ENCODE assay signal across 8 cellular contexts in genomic region chr12:106357549-106358409, GRCh38. TPM values are rescaled to one million over a fixed set of nuclear protein-coding genes. Genes with fewer than 3 reads are reported as not detected.
DNase-seq lines count a peak whose midpoint lies in the region; ATAC-seq and TF ChIP-seq lines count a peak whose summit lies in the region.

Gene POLR3B, plus strand, starts transcription at chr12:106357748. Its CDS starts 132 bp downstream, at chr12:106357880.

- intact Hi-C loops in colonic mucosa (cut with DNase I), result loop anchor here (5.0 kb wide), 1 partner anchor 130 kb away; no protein-coding TSS in a partner anchor

- CTCF ChIA-PET in BJ (lab: Yijun Ruan, JAX), result interaction anchor here (0.6 to 3.4 kb wide), 25 partner anchors 9 to 1991 kb away, joined by 3 to 17 read pairs (median 5); no protein-coding TSS in a partner anchor

- H3K36me3 ChIP-seq in BJ (ENCODE audit: control insufficient read depth, insufficient read depth, low read length), result no peaks in the 10 kb centered on the region
- no peaks in the 10 kb centered on the region for H3K36me3 ChIP-seq in colonic mucosa

- POLR2A ChIA-PET in BJ (lab: Charles Lee), result interaction anchor here (0.6 kb wide), 2 partner anchors 51 to 53 kb away, joined by 4 to 5 read pairs; no protein-coding TSS in a partner anchor

- TF ChIP-seq CTCF in BJ (IDR thresholded peaks at IDR 0.05; ENCODE audit: insufficient read depth, low read depth, low read length), result peak; percentile 94
- TF ChIP-seq CTCF in colonic mucosa (IDR thresholded peaks at IDR 0.05), result peak; percentile 90

- peak; percentile 64 for DNase-seq in BJ (ENCODE audit: low read depth)
- peak; percentile 89 for DNase-seq in GM19238 (ENCODE audit: insufficient read length, low spot score)
- peak; percentile 95 for DNase-seq in NCI-H510A treated with DMSO at 0.1 percent for 48 hours (lab: John Stamatoyannopoulos, UW)
- DNase-seq in activated CD4-positive, alpha-beta T cell treated with anti-CD3 and anti-CD28 coated beads for 48 hours, result peak; percentile 97
- DNase-seq in colonic mucosa, result peak; percentile 96
- peak; percentile 90 to 94 for DNase-seq in stimulated activated CD4-positive, alpha-beta T cell treated with anti-CD3 and anti-CD28 coated beads, Interleukin-1b, Interleukin-23, amount 100 ng/mL, for 4 hours (ENCODE audit: low read depth in 2 of 2)

- H3K4me3 ChIP-seq in BJ (ENCODE audit: low read depth, low read length) (peak within 1 kb of the TSS; percentile 77), colonic mucosa (peak within 1 kb of the TSS; percentile 83)

- H3K9me3 ChIP-seq in colonic mucosa, result no peaks in the 10 kb centered on the region

- peak; percentile 86 for ATAC-seq in HG03442 (IDR thresholded peaks at IDR 0.05; ENCODE audit: unreplicated experiment)

- peak within 1 kb of the TSS; percentile 67 to 97 for H3K9ac ChIP-seq in colonic mucosa (ENCODE audit: low read depth in 2 of 2, low read length in 2 of 2)

- no peaks in the 10 kb centered on the region for H3K27me3 ChIP-seq in BJ (ENCODE audit: control insufficient read depth, insufficient read depth, low read length)
- H3K27me3 ChIP-seq in colonic mucosa, result no peaks in the 10 kb centered on the region
- H3K27me3 ChIP-seq in layer of hippocampus (ENCODE audit: control insufficient read depth, insufficient read depth, low read length), result no peaks in the 10 kb centered on the region

- H3K27ac ChIP-seq in colonic mucosa (peak within 1 kb of the TSS; percentile 98), layer of hippocampus (ENCODE audit: low read depth, low read length) (peak within 1 kb of the TSS; percentile 99)

- no peaks in the 10 kb centered on the region for H3K4me1 ChIP-seq in colonic mucosa

RNA-seq across cellular contexts. Expression of gene POLR3B, which starts in this region (rescaled TPM):
- 6.4 and 11.1 TPM in 2 replicates for polyA plus RNA-seq in BJ (2011; rRNA removed)
- polyA minus RNA-seq in BJ (2011; rRNA and poly(A)+ RNA removed), result 7.9 and 9.3 TPM in 2 replicates
- 10 to 100 TPM in 1 of 2 donors, 1 to 10 TPM in 1; 5.7 to 10.4 TPM for total RNA-seq in colonic mucosa

Comparison
In these comparisons a context has a peak if more than half of its experiments do, and no peak if none do; other contexts are left out.
1. Peak in every context shown above with its lines: DNase-seq, ATAC-seq, H3K4me3 ChIP-seq and H3K27ac ChIP-seq.